ENCODE assay signal across 1 cellular context in genomic region chr2:136527560-136527959, GRCh38.
TF ChIP-seq lines count a peak whose summit lies in the region.

No MANE protein-coding gene starts in this region.

TF ChIP-seq in WTC11, 78 proteins besides CTCF, POLR2A, EP300 and RAD21 (continued from another document):
- TF ChIP-seq ZSCAN18 (CRISPR knock-in tag; IDR thresholded peaks at IDR 0.05): no peak
- TF ChIP-seq ESRRA (CRISPR knock-in tag; IDR thresholded peaks at IDR 0.05; ENCODE audit: borderline replicate concordance): no peak
- TF ChIP-seq FOXK1 (CRISPR knock-in tag; IDR thresholded peaks at IDR 0.05): peak; percentile 49; the same call in 1 of the 2 replicates
- TF ChIP-seq SP1 (CRISPR knock-in tag; conservative IDR thresholded peaks at IDR 0.05): no peak
- no peak for TF ChIP-seq TEAD1 (CRISPR knock-in tag; IDR thresholded peaks at IDR 0.05)
- TF ChIP-seq ZNF232 (CRISPR knock-in tag; IDR thresholded peaks at IDR 0.05): 0 out of 2 replicates have a peak, but pooled peaks have one; percentile 54
- TF ChIP-seq RORB (CRISPR knock-in tag; IDR thresholded peaks at IDR 0.05): no peak
